ENCODE assay signal across 14 cellular contexts in the genomic region with DNA sequence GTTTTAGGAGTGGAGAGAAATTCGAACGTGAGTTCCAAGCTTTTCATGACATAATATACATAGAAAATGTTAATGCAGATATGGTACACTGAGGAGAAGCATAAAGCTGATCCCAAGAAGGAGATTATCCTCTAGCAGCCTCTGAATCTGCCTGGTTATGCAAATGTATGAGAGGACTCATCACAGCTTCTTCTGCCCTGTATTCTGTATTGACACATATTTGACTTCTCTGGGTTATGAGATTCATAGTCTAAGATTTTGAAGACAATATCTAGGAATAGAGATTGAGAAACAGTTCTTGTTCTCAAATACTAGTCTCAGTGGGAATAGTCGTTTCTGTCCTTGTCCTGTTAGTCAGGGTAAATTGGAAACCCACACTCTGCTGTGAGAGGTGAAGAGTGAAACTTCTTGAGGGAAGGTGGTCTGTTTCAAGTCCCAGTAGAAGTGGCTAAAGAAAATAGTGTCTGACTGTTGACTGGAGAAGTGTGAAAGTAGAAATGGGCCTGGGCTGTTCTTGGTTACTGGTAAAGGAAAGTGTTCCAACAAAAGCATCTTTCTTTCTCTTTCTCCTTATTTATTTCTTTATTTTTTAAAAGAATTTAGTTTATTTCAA.
A peak's percentile ranks its signal among the peaks of the same experiment; 100 is the strongest.
DNase-seq lines count a peak whose midpoint lies in the region; ATAC-seq and TF ChIP-seq lines count a peak whose summit lies in the region.
"Had no signal": no experiment of that assay in that cellular context is flagged by ENCODE, and none has a peak within 500 bp of the region (broad histone marks: within the 10 kb centered on the region; RNA-seq: fewer than 3 reads in every experiment).

No MANE protein-coding gene starts in this region.

- H3K4me1 ChIP-seq in Caco-2 = no peaks in the 10 kb centered on the region
- H3K4me1 ChIP-seq: A549 had no signal

- POLR2A ChIA-PET in activated CD4-positive, alpha-beta T cell treated with anti-CD3 and anti-CD28 coated beads for 36 hours (lab: Charles Lee) = interaction anchor here (0.7 kb wide), 1 partner anchor 850 kb away, joined by 3 read pairs; no protein-coding TSS in a partner anchor
- POLR2A ChIA-PET in Caco-2 (lab: Charles Lee) = no interaction called here

- intact Hi-C loops in activated CD4-positive, alpha-beta T cell treated with anti-CD3 and anti-CD28 coated beads for 36 hours (cut with DNase I, micrococcal nuclease) = loop anchor here in 1 of 2 experiments (10.0 kb wide), 1 partner anchor 103 kb away; no protein-coding TSS in a partner anchor
- intact Hi-C loops in Caco-2 (cut with micrococcal nuclease; ENCODE audit: unreplicated experiment) = no loop called here

- no peaks in the 10 kb centered on the region for H3K27me3 ChIP-seq in Caco-2 (replicated peaks; ENCODE audit: control insufficient read depth, insufficient read depth, low read length)

- peaks cover 17% of the 10 kb centered on the region for H3K4me1 Mint-ChIP-seq in activated CD4-positive, alpha-beta T cell treated with anti-CD3 and anti-CD28 coated beads for 36 hours
- H3K4me1 Mint-ChIP-seq in activated T-helper 17 cell treated with anti-CD3 and anti-CD28 coated beads, Interleukin-2, amount 50 U/mL, for 72 hours = no peaks in the 10 kb centered on the region
- H3K4me1 Mint-ChIP-seq in Caco-2 (ENCODE audit: low read depth, unreplicated experiment) = no peaks in the 10 kb centered on the region
- H3K4me1 Mint-ChIP-seq: CD4-positive, alpha-beta memory T cell had no signal

- H3K27me3 Mint-ChIP-seq in activated CD4-positive, alpha-beta T cell treated with anti-CD3 and anti-CD28 coated beads for 36 hours = no peaks in the 10 kb centered on the region
- no peaks in the 10 kb centered on the region for H3K27me3 Mint-ChIP-seq in activated T-helper 17 cell treated with anti-CD3 and anti-CD28 coated beads, Interleukin-2, amount 50 U/mL, for 72 hours
- H3K27me3 Mint-ChIP-seq in Caco-2 (ENCODE audit: insufficient read depth, unreplicated experiment) = no peaks in the 10 kb centered on the region
- H3K27me3 Mint-ChIP-seq: CD4-positive, alpha-beta memory T cell had no signal

- BruUV-seq in Caco-2 (replicated peaks; lab: Mats Ljungman, UMichigan) = no TSS peak

- no peaks in the 10 kb centered on the region for H3K36me3 ChIP-seq in Caco-2 (ENCODE audit: control insufficient read depth, insufficient read depth, low read length)

- no peak for DNase-seq in activated CD4-positive, alpha-beta T cell treated with anti-CD3 and anti-CD28 coated beads for 36 hours
- DNase-seq in activated CD4-positive, alpha-beta T cell treated with anti-CD3 and anti-CD28 coated beads, Interleukin-2, amount 50 U/mL, for 4 hours = no peak
- DNase-seq in stimulated activated naive CD8-positive, alpha-beta T cell treated with anti-CD3 and anti-CD28 coated beads, Interleukin-15, Interleukin-2, amounts not matched to agents 100 U/mL and 50 U/mL, for 24 hours = no peak
- DNase-seq in NCI-H1436 (lab: John Stamatoyannopoulos, UW) = no peak
- DNase-seq in Caco-2 = no peak
- DNase-seq: AML-193; Calu3; CD4-positive, alpha-beta memory T cell; DMS79 treated with DMSO at 0.1 percent for 48 hours; GF-D8; H9 had no signal

- peaks cover 7% of the 10 kb centered on the region for H3K9me3 ChIP-seq in Caco-2
- H3K9me3 ChIP-seq: A549 had no signal

- no peak overlapping the region for H3K4me3 Mint-ChIP-seq in activated CD4-positive, alpha-beta T cell treated with anti-CD3 and anti-CD28 coated beads for 36 hours
- H3K4me3 Mint-ChIP-seq in activated T-helper 17 cell treated with anti-CD3 and anti-CD28 coated beads, Interleukin-2, amount 50 U/mL, for 72 hours = no peak overlapping the region
- H3K4me3 Mint-ChIP-seq in Caco-2 (ENCODE audit: unreplicated experiment) = no peak overlapping the region
- H3K4me3 Mint-ChIP-seq: CD4-positive, alpha-beta memory T cell; H9 had no signal

- TF ChIP-seq CTCF in Caco-2 (IDR thresholded peaks at IDR 0.05; ENCODE audit: insufficient read depth in 1 of 2, low read depth in 1 of 2, low read length in 1 of 2, severe bottlenecking in 1 of 2, unreplicated experiment in 1 of 2) = no peak

- CTCF ChIA-PET in activated CD4-positive, alpha-beta T cell treated with anti-CD3 and anti-CD28 coated beads for 36 hours (lab: Charles Lee) = interaction anchor here (1.4 kb wide), 1 partner anchor 12 kb away, joined by 3 read pairs; no protein-coding TSS in a partner anchor
- CTCF ChIA-PET in Caco-2 (lab: Charles Lee) = no interaction called here

- H3K36me3 Mint-ChIP-seq in activated CD4-positive, alpha-beta T cell treated with anti-CD3 and anti-CD28 coated beads for 36 hours (ENCODE audit: low read depth) = peaks cover 2% of the 10 kb centered on the region
- H3K36me3 Mint-ChIP-seq in activated T-helper 17 cell treated with anti-CD3 and anti-CD28 coated beads, Interleukin-2, amount 50 U/mL, for 72 hours (ENCODE audit: low read depth) = no peaks in the 10 kb centered on the region
- no peaks in the 10 kb centered on the region for H3K36me3 Mint-ChIP-seq in Caco-2 (ENCODE audit: insufficient read depth, unreplicated experiment)
- H3K36me3 Mint-ChIP-seq: CD4-positive, alpha-beta memory T cell had no signal

- ATAC-seq in activated CD4-positive, alpha-beta T cell treated with anti-CD3 and anti-CD28 coated beads for 36 hours = peak; percentile 76
- ATAC-seq in HG02610 (IDR thresholded peaks at IDR 0.05; ENCODE audit: unreplicated experiment) = peak; percentile 86
- ATAC-seq in activated T-helper 17 cell treated with anti-CD3 and anti-CD28 coated beads, Interleukin-2, amount 50 U/mL, for 72 hours (replicated peaks) = peak; percentile 57
- peak; percentile 43 for ATAC-seq in stimulated activated naive CD8-positive, alpha-beta T cell treated with anti-CD3 and anti-CD28 coated beads, Interleukin-15, Interleukin-2, amounts not matched to agents 100 U/mL and 50 U/mL, for 24 hours
- ATAC-seq: A549 had no signal

- peaks cover 20% of the 10 kb centered on the region for H3K9me3 Mint-ChIP-seq in activated CD4-positive, alpha-beta T cell treated with anti-CD3 and anti-CD28 coated beads for 36 hours (ENCODE audit: low read depth)
- H3K9me3 Mint-ChIP-seq in activated T-helper 17 cell treated with anti-CD3 and anti-CD28 coated beads, Interleukin-2, amount 50 U/mL, for 72 hours = peaks cover 19% of the 10 kb centered on the region
- H3K9me3 Mint-ChIP-seq in Caco-2 (ENCODE audit: unreplicated experiment) = peaks cover 20% of the 10 kb centered on the region

- H3K4me3 ChIP-seq in Caco-2 (ENCODE audit: low read depth, low read length) = no peak overlapping the region
- H3K4me3 ChIP-seq: A549 had no signal

- H3K27ac Mint-ChIP-seq in activated CD4-positive, alpha-beta T cell treated with anti-CD3 and anti-CD28 coated beads for 36 hours = no peak overlapping the region
- H3K27ac Mint-ChIP-seq in activated T-helper 17 cell treated with anti-CD3 and anti-CD28 coated beads, Interleukin-2, amount 50 U/mL, for 72 hours = no peak overlapping the region
- H3K27ac Mint-ChIP-seq in Caco-2 (ENCODE audit: unreplicated experiment) = no peak overlapping the region
- H3K27ac Mint-ChIP-seq: CD4-positive, alpha-beta memory T cell; H9 had no signal
